ENCODE assay signal across 1 cellular context in the genomic region with DNA sequence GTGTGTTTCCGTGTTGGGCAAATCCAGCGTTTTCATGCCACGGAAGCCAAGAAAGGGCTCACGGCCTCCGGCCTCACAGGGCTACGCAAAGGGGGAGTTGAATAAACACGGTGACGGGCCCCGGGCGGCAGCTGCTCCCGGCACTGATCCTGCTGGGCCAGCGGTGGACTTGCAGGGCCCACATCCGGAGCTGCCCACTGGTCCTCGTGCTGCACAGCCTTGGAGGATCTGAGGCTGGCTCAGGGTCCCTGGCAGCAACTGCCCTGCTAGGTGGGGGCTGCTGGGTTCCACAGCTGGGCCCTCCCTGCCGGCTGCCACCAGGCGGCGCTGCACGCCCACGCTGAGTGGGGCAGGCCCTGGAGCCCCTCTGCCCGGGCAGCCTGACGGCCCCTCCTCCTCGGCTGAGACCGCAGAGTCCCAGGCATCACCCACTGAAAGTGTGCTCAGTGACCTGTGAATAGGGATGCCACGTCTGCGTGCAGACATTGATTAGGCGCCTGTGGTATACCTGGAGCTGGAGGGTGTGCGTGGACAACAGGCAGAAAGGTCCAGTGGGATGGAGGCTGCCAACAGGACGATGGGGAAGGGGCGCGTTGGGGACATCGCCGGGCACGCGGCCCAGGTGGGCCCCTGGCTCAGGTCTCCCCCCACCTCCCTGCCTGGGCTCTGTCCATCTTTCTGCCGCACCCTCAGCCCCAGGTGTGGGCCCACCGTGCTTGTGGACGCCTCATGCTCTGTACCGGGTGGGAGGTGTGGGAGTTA.
TF ChIP-seq lines count a peak whose summit lies in the region.

No MANE protein-coding gene starts in this region.

TF ChIP-seq in K562, 482 proteins besides CTCF, POLR2A, EP300 and RAD21 (continued from another document and continues in another):
- TF ChIP-seq ZNF274 (IDR thresholded peaks at IDR 0.05; ENCODE audit: borderline replicate concordance, low read depth, low read length) (no peak), TRIM24 (IDR thresholded peaks at IDR 0.05) (peak in 1 of 2 experiments; percentile 40; a peak in 1 of 4 replicates), ZNF699 (CRISPR knock-in tag; IDR thresholded peaks at IDR 0.05; ENCODE audit: insufficient replicate concordance) (no peak), BCOR (IDR thresholded peaks at IDR 0.05) (no peak), CHD4 (IDR thresholded peaks at IDR 0.05; ENCODE audit: insufficient read depth, insufficient replicate concordance, low read depth, low read length, poor library complexity, severe bottlenecking) (no peak), THAP12 (CRISPR knock-in tag; IDR thresholded peaks at IDR 0.05) (peak; percentile 14; the same call in 1 of the 2 replicates), SMAD3 (CRISPR knock-in tag; conservative IDR thresholded peaks at IDR 0.05) (no peak), ZNF707 (CRISPR knock-in tag; conservative IDR thresholded peaks at IDR 0.05) (no peak), ZFP36 (IDR thresholded peaks at IDR 0.05; ENCODE audit: low read depth, low read length, partially characterized antibody) (peak; percentile 52), ZKSCAN1 (IDR thresholded peaks at IDR 0.05; ENCODE audit: low read depth, low read length) (peak; percentile 19; the same call in 1 of the 2 replicates), TRIM28 (IDR thresholded peaks at IDR 0.05) (peak; percentile 11; the same call in 1 of the 2 replicates), MAX (CRISPR knock-in tag; IDR thresholded peaks at IDR 0.05) (no peak; the same call in 1 of the 2 replicates), XRCC5 (IDR thresholded peaks at IDR 0.05; ENCODE audit: low read depth, low read length) (peak; percentile 26; the same call in 1 of the 2 replicates), KHSRP (IDR thresholded peaks at IDR 0.05) (no peak), ZNF134 (CRISPR knock-in tag; conservative IDR thresholded peaks at IDR 0.05) (no peak), DIDO1 (tag; IDR thresholded peaks at IDR 0.05; ENCODE audit: low read depth) (no peak), SMARCA4 (IDR thresholded peaks at IDR 0.05) (no peak), RBM39 (optimal IDR thresholded peaks at IDR 0.05; ENCODE audit: low read depth, low read length) (no peak), PHF21A (IDR thresholded peaks at IDR 0.05; ENCODE audit: borderline replicate concordance, low read depth) (no peak), DEAF1 (CRISPR knock-in tag; IDR thresholded peaks at IDR 0.05) (no peak), ZNF184 (CRISPR knock-in tag; IDR thresholded peaks at IDR 0.05) (no peak), CXXC5 (CRISPR knock-in tag; IDR thresholded peaks at IDR 0.05) (no peak; the same call in 1 of the 2 replicates), PHF8 (IDR thresholded peaks at IDR 0.05; ENCODE audit: borderline replicate concordance, low read length) (no peak), SLC30A9 (CRISPR knock-in tag; IDR thresholded peaks at IDR 0.05) (no peak), NUFIP1 (IDR thresholded peaks at IDR 0.05; ENCODE audit: partially characterized antibody) (no peak), ZSCAN32 (CRISPR knock-in tag; IDR thresholded peaks at IDR 0.05) (no peak), SIRT6 (IDR thresholded peaks at IDR 0.05; ENCODE audit: low read depth, low read length) (peak; percentile 15), NCOR1 (IDR thresholded peaks at IDR 0.05) (peak; percentile 33; the same call in 1 of the 2 replicates), POLR2H (tag; IDR thresholded peaks at IDR 0.05; ENCODE audit: low read depth) (no peak), SNRNP70 (optimal IDR thresholded peaks at IDR 0.05; ENCODE audit: low read depth, low read length) (no peak), DPF2 (IDR thresholded peaks at IDR 0.05) (no peak), SP2 (IDR thresholded peaks at IDR 0.05; ENCODE audit: extremely low read depth, low read depth, low read length, poor library complexity, severe bottlenecking) (no peak)
- TF ChIP-seq, protein P1, sequence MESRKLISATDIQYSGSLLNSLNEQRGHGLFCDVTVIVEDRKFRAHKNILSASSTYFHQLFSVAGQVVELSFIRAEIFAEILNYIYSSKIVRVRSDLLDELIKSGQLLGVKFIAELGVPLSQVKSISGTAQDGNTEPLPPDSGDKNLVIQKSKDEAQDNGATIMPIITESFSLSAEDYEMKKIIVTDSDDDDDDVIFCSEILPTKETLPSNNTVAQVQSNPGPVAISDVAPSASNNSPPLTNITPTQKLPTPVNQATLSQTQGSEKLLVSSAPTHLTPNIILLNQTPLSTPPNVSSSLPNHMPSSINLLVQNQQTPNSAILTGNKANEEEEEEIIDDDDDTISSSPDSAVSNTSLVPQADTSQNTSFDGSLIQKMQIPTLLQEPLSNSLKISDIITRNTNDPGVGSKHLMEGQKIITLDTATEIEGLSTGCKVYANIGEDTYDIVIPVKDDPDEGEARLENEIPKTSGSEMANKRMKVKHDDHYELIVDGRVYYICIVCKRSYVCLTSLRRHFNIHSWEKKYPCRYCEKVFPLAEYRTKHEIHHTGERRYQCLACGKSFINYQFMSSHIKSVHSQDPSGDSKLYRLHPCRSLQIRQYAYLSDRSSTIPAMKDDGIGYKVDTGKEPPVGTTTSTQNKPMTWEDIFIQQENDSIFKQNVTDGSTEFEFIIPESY (CRISPR knock-in tag; IDR thresholded peaks at IDR 0.05) = peak; percentile 71; the same call in 1 of the 2 replicates
- TF ChIP-seq, protein P2, sequence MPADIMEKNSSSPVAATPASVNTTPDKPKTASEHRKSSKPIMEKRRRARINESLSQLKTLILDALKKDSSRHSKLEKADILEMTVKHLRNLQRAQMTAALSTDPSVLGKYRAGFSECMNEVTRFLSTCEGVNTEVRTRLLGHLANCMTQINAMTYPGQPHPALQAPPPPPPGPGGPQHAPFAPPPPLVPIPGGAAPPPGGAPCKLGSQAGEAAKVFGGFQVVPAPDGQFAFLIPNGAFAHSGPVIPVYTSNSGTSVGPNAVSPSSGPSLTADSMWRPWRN (IDR thresholded peaks at IDR 0.05; ENCODE audit: low read depth) = no peak
- TF ChIP-seq, protein P3, sequence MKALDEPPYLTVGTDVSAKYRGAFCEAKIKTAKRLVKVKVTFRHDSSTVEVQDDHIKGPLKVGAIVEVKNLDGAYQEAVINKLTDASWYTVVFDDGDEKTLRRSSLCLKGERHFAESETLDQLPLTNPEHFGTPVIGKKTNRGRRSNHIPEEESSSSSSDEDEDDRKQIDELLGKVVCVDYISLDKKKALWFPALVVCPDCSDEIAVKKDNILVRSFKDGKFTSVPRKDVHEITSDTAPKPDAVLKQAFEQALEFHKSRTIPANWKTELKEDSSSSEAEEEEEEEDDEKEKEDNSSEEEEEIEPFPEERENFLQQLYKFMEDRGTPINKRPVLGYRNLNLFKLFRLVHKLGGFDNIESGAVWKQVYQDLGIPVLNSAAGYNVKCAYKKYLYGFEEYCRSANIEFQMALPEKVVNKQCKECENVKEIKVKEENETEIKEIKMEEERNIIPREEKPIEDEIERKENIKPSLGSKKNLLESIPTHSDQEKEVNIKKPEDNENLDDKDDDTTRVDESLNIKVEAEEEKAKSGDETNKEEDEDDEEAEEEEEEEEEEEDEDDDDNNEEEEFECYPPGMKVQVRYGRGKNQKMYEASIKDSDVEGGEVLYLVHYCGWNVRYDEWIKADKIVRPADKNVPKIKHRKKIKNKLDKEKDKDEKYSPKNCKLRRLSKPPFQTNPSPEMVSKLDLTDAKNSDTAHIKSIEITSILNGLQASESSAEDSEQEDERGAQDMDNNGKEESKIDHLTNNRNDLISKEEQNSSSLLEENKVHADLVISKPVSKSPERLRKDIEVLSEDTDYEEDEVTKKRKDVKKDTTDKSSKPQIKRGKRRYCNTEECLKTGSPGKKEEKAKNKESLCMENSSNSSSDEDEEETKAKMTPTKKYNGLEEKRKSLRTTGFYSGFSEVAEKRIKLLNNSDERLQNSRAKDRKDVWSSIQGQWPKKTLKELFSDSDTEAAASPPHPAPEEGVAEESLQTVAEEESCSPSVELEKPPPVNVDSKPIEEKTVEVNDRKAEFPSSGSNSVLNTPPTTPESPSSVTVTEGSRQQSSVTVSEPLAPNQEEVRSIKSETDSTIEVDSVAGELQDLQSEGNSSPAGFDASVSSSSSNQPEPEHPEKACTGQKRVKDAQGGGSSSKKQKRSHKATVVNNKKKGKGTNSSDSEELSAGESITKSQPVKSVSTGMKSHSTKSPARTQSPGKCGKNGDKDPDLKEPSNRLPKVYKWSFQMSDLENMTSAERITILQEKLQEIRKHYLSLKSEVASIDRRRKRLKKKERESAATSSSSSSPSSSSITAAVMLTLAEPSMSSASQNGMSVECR (CRISPR knock-in tag; IDR thresholded peaks at IDR 0.05) = no peak
- TF ChIP-seq, protein P4, sequence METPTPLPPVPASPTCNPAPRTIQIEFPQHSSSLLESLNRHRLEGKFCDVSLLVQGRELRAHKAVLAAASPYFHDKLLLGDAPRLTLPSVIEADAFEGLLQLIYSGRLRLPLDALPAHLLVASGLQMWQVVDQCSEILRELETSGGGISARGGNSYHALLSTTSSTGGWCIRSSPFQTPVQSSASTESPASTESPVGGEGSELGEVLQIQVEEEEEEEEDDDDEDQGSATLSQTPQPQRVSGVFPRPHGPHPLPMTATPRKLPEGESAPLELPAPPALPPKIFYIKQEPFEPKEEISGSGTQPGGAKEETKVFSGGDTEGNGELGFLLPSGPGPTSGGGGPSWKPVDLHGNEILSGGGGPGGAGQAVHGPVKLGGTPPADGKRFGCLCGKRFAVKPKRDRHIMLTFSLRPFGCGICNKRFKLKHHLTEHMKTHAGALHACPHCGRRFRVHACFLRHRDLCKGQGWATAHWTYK (CRISPR knock-in tag; IDR thresholded peaks at IDR 0.05) = peak; percentile 49; the same call in 1 of the 2 replicates
- TF ChIP-seq, protein P5, sequence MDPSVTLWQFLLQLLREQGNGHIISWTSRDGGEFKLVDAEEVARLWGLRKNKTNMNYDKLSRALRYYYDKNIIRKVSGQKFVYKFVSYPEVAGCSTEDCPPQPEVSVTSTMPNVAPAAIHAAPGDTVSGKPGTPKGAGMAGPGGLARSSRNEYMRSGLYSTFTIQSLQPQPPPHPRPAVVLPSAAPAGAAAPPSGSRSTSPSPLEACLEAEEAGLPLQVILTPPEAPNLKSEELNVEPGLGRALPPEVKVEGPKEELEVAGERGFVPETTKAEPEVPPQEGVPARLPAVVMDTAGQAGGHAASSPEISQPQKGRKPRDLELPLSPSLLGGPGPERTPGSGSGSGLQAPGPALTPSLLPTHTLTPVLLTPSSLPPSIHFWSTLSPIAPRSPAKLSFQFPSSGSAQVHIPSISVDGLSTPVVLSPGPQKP (CRISPR knock-in tag; IDR thresholded peaks at IDR 0.05) = no peak
- TF ChIP-seq, protein P6, sequence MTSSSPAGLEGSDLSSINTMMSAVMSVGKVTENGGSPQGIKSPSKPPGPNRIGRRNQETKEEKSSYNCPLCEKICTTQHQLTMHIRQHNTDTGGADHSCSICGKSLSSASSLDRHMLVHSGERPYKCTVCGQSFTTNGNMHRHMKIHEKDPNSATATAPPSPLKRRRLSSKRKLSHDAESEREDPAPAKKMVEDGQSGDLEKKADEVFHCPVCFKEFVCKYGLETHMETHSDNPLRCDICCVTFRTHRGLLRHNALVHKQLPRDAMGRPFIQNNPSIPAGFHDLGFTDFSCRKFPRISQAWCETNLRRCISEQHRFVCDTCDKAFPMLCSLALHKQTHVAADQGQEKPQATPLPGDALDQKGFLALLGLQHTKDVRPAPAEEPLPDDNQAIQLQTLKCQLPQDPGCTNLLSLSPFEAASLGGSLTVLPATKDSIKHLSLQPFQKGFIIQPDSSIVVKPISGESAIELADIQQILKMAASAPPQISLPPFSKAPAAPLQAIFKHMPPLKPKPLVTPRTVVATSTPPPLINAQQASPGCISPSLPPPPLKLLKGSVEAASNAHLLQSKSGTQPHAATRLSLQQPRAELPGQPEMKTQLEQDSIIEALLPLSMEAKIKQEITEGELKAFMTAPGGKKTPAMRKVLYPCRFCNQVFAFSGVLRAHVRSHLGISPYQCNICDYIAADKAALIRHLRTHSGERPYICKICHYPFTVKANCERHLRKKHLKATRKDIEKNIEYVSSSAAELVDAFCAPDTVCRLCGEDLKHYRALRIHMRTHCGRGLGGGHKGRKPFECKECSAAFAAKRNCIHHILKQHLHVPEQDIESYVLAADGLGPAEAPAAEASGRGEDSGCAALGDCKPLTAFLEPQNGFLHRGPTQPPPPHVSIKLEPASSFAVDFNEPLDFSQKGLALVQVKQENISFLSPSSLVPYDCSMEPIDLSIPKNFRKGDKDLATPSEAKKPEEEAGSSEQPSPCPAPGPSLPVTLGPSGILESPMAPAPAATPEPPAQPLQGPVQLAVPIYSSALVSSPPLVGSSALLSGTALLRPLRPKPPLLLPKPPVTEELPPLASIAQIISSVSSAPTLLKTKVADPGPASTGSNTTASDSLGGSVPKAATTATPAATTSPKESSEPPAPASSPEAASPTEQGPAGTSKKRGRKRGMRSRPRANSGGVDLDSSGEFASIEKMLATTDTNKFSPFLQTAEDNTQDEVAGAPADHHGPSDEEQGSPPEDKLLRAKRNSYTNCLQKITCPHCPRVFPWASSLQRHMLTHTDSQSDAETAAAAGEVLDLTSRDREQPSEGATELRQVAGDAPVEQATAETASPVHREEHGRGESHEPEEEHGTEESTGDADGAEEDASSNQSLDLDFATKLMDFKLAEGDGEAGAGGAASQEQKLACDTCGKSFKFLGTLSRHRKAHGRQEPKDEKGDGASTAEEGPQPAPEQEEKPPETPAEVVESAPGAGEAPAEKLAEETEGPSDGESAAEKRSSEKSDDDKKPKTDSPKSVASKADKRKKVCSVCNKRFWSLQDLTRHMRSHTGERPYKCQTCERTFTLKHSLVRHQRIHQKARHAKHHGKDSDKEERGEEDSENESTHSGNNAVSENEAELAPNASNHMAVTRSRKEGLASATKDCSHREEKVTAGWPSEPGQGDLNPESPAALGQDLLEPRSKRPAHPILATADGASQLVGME (CRISPR knock-in tag; IDR thresholded peaks at IDR 0.05) = no peak
